Comparison of ENCODE assay signal across 1 cellular context in genomic region chr12:76874027-76874426, GRCh38.
TF ChIP-seq lines count a peak whose summit lies in the region.

No MANE protein-coding gene starts in this region.

TF ChIP-seq in GM23338, 12 proteins besides CTCF, POLR2A, EP300 and RAD21:
- no peak for TF ChIP-seq ZNF462 (CRISPR knock-in tag; IDR thresholded peaks at IDR 0.05)
- no peak for TF ChIP-seq POLR2AphosphoS5 (IDR thresholded peaks at IDR 0.05; ENCODE audit: low read depth)
- no peak for TF ChIP-seq STAT1 (IDR thresholded peaks at IDR 0.05; ENCODE audit: unreplicated experiment)
- TF ChIP-seq CREB1 (CRISPR knock-in tag; IDR thresholded peaks at IDR 0.05; ENCODE audit: low read depth) = no peak
- TF ChIP-seq ZNF331 (CRISPR knock-in tag; IDR thresholded peaks at IDR 0.05; ENCODE audit: low read depth) = no peak
- TF ChIP-seq NANOG (IDR thresholded peaks at IDR 0.05; ENCODE audit: borderline replicate concordance) = no peak
- no peak for TF ChIP-seq ETS1 (IDR thresholded peaks at IDR 0.05)
- TF ChIP-seq EZH2phosphoT487 (IDR thresholded peaks at IDR 0.05; ENCODE audit: unreplicated experiment) = no peak
- no peak for TF ChIP-seq EZH2 (IDR thresholded peaks at IDR 0.05; ENCODE audit: low read depth, unreplicated experiment)
- TF ChIP-seq ZNF114 (CRISPR knock-in tag; IDR thresholded peaks at IDR 0.05) = no peak
- no peak for TF ChIP-seq REST (IDR thresholded peaks at IDR 0.05; ENCODE audit: unreplicated experiment)
- TF ChIP-seq JUNB (IDR thresholded peaks at IDR 0.05; ENCODE audit: unreplicated experiment) = no peak
